18 cellular contexts compared by ENCODE assay signal in genomic region chr7:30181211-30181610, GRCh38.
"Had no signal": no experiment of that assay in that cellular context is flagged by ENCODE, and none has a peak within 500 bp of the region (broad histone marks: within the 10 kb centered on the region; RNA-seq: fewer than 3 reads in every experiment).

No MANE protein-coding gene starts in this region.

- H3K9me3 ChIP-seq: colonic mucosa, esophagus squamous epithelium, testis, vagina had no signal

- H3K4me1 ChIP-seq: colonic mucosa, testis had no signal

- ATAC-seq: natural killer cell treated with Interleukin-12 subunit alpha and Interleukin-12 subunit beta and Interleukin-15 and Interleukin-18, amount 100 ng/mL, for 72 hours had no signal

- H3K27me3 ChIP-seq: colonic mucosa, esophagus squamous epithelium, testis, vagina had no signal

- H3K4me3 ChIP-seq: colonic mucosa, esophagus squamous epithelium, testis, vagina had no signal

- H3K36me3 ChIP-seq: colonic mucosa, esophagus squamous epithelium, vagina had no signal

- H3K27ac ChIP-seq: colonic mucosa, testis, vagina had no signal

- DNase-seq: activated B cell treated with CpG ODN at 0.5 μM for 24 hours; activated CD4-positive, alpha-beta T cell treated with anti-CD3 and anti-CD28 coated beads, Interleukin-2, amount 10 ng/mL, durations not matched to agents 7 days and 5 days; activated CD8-positive, alpha-beta memory T cell treated with anti-CD3 and anti-CD28 coated beads for 24 hours; activated naive CD4-positive, alpha-beta T cell treated with Interleukin-2 at 50 U/mL for 16 hours; colonic mucosa; effector CD4-positive, alpha-beta T cell; esophagus squamous epithelium; glutamatergic neuron; kidney glomerular epithelial cell; mesenchymal stem cell; small intestine; stimulated activated CD4-positive, alpha-beta T cell treated with anti-CD3 and anti-CD28 coated beads, Interleukin-4, amount 100 ng/mL, for 4 hours; stimulated activated CD8-positive, alpha-beta memory T cell treated with anti-CD3 and anti-CD28 coated beads, Interleukin-4, amount 100 ng/mL, for 48 hours; stimulated activated naive CD4-positive, alpha-beta T cell treated with Interleukin-2 at 50 U/mL for 16 hours; SW 1271; testis had no signal
